Comparison of ENCODE assay signal across 17 cellular contexts in the genomic region with DNA sequence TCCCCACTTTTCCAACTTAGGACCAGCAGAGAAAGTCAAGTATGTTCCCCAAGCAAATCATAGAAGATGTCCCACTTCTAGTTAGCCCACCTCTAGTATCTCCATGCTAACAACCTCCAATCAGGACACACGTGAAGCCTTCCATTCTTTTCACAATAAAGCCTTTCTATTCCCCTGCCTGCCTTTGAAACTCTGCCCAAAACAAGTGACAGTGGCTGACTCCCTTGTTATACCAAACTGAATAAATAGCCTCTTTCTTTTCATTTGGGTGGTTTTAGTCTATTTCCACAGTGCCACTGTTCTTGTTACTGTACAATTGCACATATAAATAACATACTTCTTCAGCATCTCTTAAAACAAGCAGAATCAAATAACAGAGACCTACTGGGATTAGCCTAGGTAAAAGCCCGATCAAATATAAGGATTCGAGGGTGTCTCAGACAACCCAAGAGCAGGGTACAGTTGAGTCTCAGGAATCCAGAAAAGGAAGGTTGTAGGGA.
"Had no signal": no experiment of that assay in that cellular context is flagged by ENCODE, and none has a peak within 500 bp of the region (broad histone marks: within the 10 kb centered on the region; RNA-seq: fewer than 3 reads in every experiment).

No MANE protein-coding gene starts in this region.

- H3K9me3 ChIP-seq: gastroesophageal sphincter, ovary, prostate gland, sigmoid colon, tibial artery, upper lobe of left lung, uterus had no signal

- H3K27me3 ChIP-seq: gastroesophageal sphincter, hepatocyte, neural progenitor cell, ovary, sigmoid colon, tibial artery, upper lobe of left lung, uterus had no signal

- H3K4me1 ChIP-seq: gastroesophageal sphincter, prostate gland, sigmoid colon, tibial artery, upper lobe of left lung, uterus had no signal

- H3K79me2 ChIP-seq: hepatocyte had no signal

- H3K4me2 ChIP-seq: hepatocyte, neural progenitor cell had no signal

- H3K9ac ChIP-seq: neural progenitor cell had no signal

- H3K36me3 ChIP-seq: gastroesophageal sphincter, neural progenitor cell, ovary, prostate gland, sigmoid colon, tibial artery, upper lobe of left lung, uterus had no signal

- H2AFZ ChIP-seq: hepatocyte, neural progenitor cell had no signal

- H3K27ac ChIP-seq: coronary artery, gastroesophageal sphincter, hepatocyte, neural progenitor cell, ovary, prostate gland, sigmoid colon, skin epidermis, tibial artery, upper lobe of left lung, uterus had no signal

- H3K4me3 ChIP-seq: coronary artery, gastroesophageal sphincter, hepatocyte, neural progenitor cell, ovary, prostate gland, sigmoid colon, skin epidermis, tibial artery, upper lobe of left lung, uterus had no signal

- DNase-seq: effector CD8-positive, alpha-beta T cell; kidney glomerular epithelial cell; ovary; sigmoid colon; stimulated activated CD4-positive, alpha-beta T cell treated with anti-CD3 and anti-CD28 coated beads, Interleukin-2, amount 100 ng/mL, for 24 hours; stimulated activated CD4-positive, alpha-beta T cell treated with anti-CD3 and anti-CD28 coated beads, Interleukin-4, amount 100 ng/mL, for 4 hours; stimulated activated naive B cell treated with anti-CD40 and anti-IgM and Interleukin-4, amounts not matched to agents 10 μg/mL and 1 μg/mL and 100 μg/mL, for 72 hours; stimulated activated naive CD8-positive, alpha-beta T cell treated with anti-CD3 and anti-CD28 coated beads, Interleukin-15, amount 100 ng/mL, for 72 hours; tibial artery; upper lobe of left lung; uterus had no signal
